ENCODE assay signal across 10 cellular contexts in the genomic region with DNA sequence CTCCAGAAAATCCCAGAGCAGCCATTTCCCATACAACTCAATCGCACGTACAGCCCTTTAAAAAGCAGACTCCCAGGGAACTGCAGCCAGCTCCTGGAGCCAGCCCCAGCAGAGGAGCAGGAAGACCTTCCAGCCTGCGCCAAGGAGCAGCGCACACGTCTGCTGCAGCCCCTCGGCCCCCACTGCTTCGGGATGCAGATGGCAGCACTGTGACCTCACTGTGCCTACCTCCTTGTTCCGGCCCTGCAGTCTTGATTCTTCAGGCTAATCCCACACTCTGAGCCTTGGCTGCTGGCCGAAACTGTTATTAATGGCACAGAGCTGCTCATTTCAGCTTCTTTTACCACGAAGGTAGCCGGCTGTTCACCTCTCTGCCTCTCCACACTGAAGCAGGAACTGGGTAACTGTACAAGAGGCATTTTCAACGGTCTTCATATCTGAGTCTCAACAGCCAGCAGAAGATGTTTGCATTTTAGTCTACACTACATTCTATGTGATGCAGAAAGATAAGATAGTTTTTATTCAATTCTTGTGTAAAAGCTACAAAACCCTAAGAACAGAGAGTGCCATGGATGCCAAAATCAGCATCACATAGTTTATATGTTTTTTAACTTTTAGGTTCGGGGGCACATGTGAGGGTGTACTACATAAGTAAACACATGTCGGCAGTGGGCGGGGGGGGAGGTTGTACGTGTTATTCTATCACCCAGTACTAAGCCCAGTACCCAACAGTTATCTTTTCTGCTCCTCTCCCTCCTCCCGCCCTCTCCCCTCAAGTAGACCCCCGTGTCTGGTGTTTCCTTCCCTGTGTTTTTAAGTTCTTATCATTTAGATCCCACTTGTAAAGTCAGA.
DNase-seq lines count a peak whose midpoint lies in the region; ATAC-seq and TF ChIP-seq lines count a peak whose summit lies in the region.
"Had no signal": no experiment of that assay in that cellular context is flagged by ENCODE, and none has a peak within 500 bp of the region (broad histone marks: within the 10 kb centered on the region; RNA-seq: fewer than 3 reads in every experiment).

No MANE protein-coding gene starts in this region.

- H2AK9ac ChIP-seq in IMR-90 (replicated peaks; ENCODE audit: low read depth, low read length, poor library complexity), result peak overlapping the region; percentile 53

- H3K4me1 ChIP-seq in IMR-90 (ENCODE audit: control insufficient read depth, insufficient read depth, low read length), result peaks cover 35% of the 10 kb centered on the region

- no peak overlapping the region for H2AK5ac ChIP-seq in IMR-90 (ENCODE audit: low read depth, low read length)

- BruUV-seq in IMR-90 (replicated peaks; lab: Mats Ljungman, UMichigan), result no TSS peak
- BruUV-seq in Calu3 (replicated peaks; lab: Mats Ljungman, UMichigan), result no TSS peak

- H2BK120ac ChIP-seq in IMR-90 (ENCODE audit: low read depth, low read length), result no peak overlapping the region

- TF ChIP-seq POLR2A in IMR-90 (IDR thresholded peaks at IDR 0.05; ENCODE audit: low read depth, low read length), result no peak

- H3K27me3 Mint-ChIP-seq in activated naive CD8-positive, alpha-beta T cell, result no peaks in the 10 kb centered on the region
- H3K27me3 Mint-ChIP-seq in mesothelial cell of epicardium (ENCODE audit: low read depth), result no peaks in the 10 kb centered on the region
- no peaks in the 10 kb centered on the region for H3K27me3 Mint-ChIP-seq in Calu3 (ENCODE audit: unreplicated experiment)

- in situ Hi-C loops in IMR-90 (cut with MboI; ENCODE audit: low sequenced_read_pairs), result no loop called here

- H2BK15ac ChIP-seq in IMR-90 (ENCODE audit: low read depth, low read length), result no peak overlapping the region

- H3K4ac ChIP-seq in IMR-90 (ENCODE audit: low read depth, low read length), result no peak overlapping the region

- peaks cover 2% of the 10 kb centered on the region for H3K36me3 Mint-ChIP-seq in activated naive CD8-positive, alpha-beta T cell
- no peaks in the 10 kb centered on the region for H3K36me3 Mint-ChIP-seq in mesothelial cell of epicardium
- peaks cover 85% of the 10 kb centered on the region for H3K36me3 Mint-ChIP-seq in Calu3 (ENCODE audit: insufficient read depth, unreplicated experiment)

- no peak overlapping the region for H2BK5ac ChIP-seq in IMR-90 (ENCODE audit: low read depth, low read length, poor library complexity, severe bottlenecking)

- H2BK20ac ChIP-seq in IMR-90 (ENCODE audit: low read depth, low read length), result no peak overlapping the region

- peaks cover 16 to 89% of the 10 kb centered on the region in 2 experiments; a peak in 3 of 4 replicates for H3K79me1 ChIP-seq in IMR-90 (ENCODE audit: low read depth in 1 of 2, low read length in 2 of 2)

- intact Hi-C loops in IMR-90 (cut with micrococcal nuclease), result no loop called here
- intact Hi-C loops in Calu3 (cut with micrococcal nuclease; ENCODE audit: unreplicated experiment), result no loop called here

- H4K20me1 ChIP-seq in IMR-90 (ENCODE audit: insufficient read depth, low read length), result peaks cover 97% of the 10 kb centered on the region

- peak overlapping the region in 1 of 2 experiments; percentile 44; a peak in 2 of 4 replicates for H4K8ac ChIP-seq in IMR-90 (ENCODE audit: low read depth in 2 of 2, low read length in 2 of 2)

- no peak overlapping the region for H2AFZ ChIP-seq in IMR-90 (replicated peaks; ENCODE audit: low read length, poor library complexity)

- no peak overlapping the region for H3K14ac ChIP-seq in IMR-90 (replicated peaks; ENCODE audit: low read depth, low read length)

- no peak overlapping the region for H3K23ac ChIP-seq in IMR-90 (ENCODE audit: low read depth, low read length)

- H3K9me3 Mint-ChIP-seq in activated naive CD8-positive, alpha-beta T cell (ENCODE audit: low read depth), result no peaks in the 10 kb centered on the region
- H3K9me3 Mint-ChIP-seq in mesothelial cell of epicardium, result no peaks in the 10 kb centered on the region
- H3K9me3 Mint-ChIP-seq in Calu3 (ENCODE audit: low read depth, unreplicated experiment), result no peaks in the 10 kb centered on the region

- H3K9me1 ChIP-seq in IMR-90 (ENCODE audit: insufficient read depth, low read length), result peaks cover 71% of the 10 kb centered on the region

- POLR2A ChIA-PET in IMR-90 (lab: Charles Lee; ENCODE audit: unreplicated experiment), result interaction anchor here (0.5 kb wide), 1 partner anchor 269 kb away, joined by 4 read pairs; no protein-coding TSS in a partner anchor

- no peak overlapping the region for H4K5ac ChIP-seq in IMR-90 (ENCODE audit: low read depth, low read length)

- no peak overlapping the region for H3K9ac ChIP-seq in IMR-90 (ENCODE audit: low read depth, low read length)

- H3K27ac ChIP-seq in C4-2B (peak overlapping the region; percentile 89), IMR-90 (ENCODE audit: insufficient read depth, low read length) (no peak overlapping the region)

- CTCF ChIA-PET in IMR-90 (lab: Yijun Ruan, JAX), result no interaction called here
- CTCF ChIA-PET in Calu3 (lab: Charles Lee), result no interaction called here

- H3K4me3 Mint-ChIP-seq in activated naive CD8-positive, alpha-beta T cell, result peak overlapping the region; percentile 79
- H3K4me3 Mint-ChIP-seq in mesothelial cell of epicardium (peak overlapping the region; percentile 4), Calu3 (ENCODE audit: low read depth, unreplicated experiment) (no peak overlapping the region)

- H3K27ac Mint-ChIP-seq in activated naive CD8-positive, alpha-beta T cell, result peak overlapping the region; percentile 77
- H3K27ac Mint-ChIP-seq in mesothelial cell of epicardium (peak overlapping the region; percentile 72), Calu3 (ENCODE audit: unreplicated experiment) (no peak overlapping the region)

- H3K4me1 Mint-ChIP-seq in activated naive CD8-positive, alpha-beta T cell (ENCODE audit: low read depth), result peaks cover 93% of the 10 kb centered on the region
- H3K4me1 Mint-ChIP-seq in mesothelial cell of epicardium (peaks cover 56% of the 10 kb centered on the region), Calu3 (ENCODE audit: low read depth, unreplicated experiment) (peaks cover 70% of the 10 kb centered on the region)

- dilution Hi-C loops in IMR-90 (cut with HindIII; ENCODE audit: low sequenced_read_pairs, unreplicated experiment), result no loop called here

- no peak overlapping the region for H3K18ac ChIP-seq in IMR-90 (ENCODE audit: low read depth, low read length)

- TF ChIP-seq CTCF in C4-2B (conservative IDR thresholded peaks at IDR 0.05), result no peak
- TF ChIP-seq CTCF in IMR-90 (conservative IDR thresholded peaks at IDR 0.05; ENCODE audit: low read depth, low read length), result no peak
- TF ChIP-seq CTCF in mesothelial cell of epicardium (IDR thresholded peaks at IDR 0.05; ENCODE audit: unreplicated experiment), result no peak
- no peak for TF ChIP-seq CTCF in Calu3 (IDR thresholded peaks at IDR 0.05; ENCODE audit: unreplicated experiment)

- no peak overlapping the region for H3K56ac ChIP-seq in IMR-90 (ENCODE audit: extremely low read depth, insufficient read depth, low read length)

- no peaks in the 10 kb centered on the region for H3K9me3 ChIP-seq in IMR-90 (ENCODE audit: control insufficient read depth, insufficient read depth, low read length)

- ATAC-seq in IMR-90 (ENCODE audit: low read depth), result no peak; the same call in 1 of the 2 replicates
- ATAC-seq in HG03342 (IDR thresholded peaks at IDR 0.05; ENCODE audit: unreplicated experiment), result no peak

- peaks cover 2% of the 10 kb centered on the region for H3K36me3 ChIP-seq in IMR-90 (ENCODE audit: control insufficient read depth, insufficient read depth, low read length)

- no peak for TF ChIP-seq RAD21 in IMR-90 (IDR thresholded peaks at IDR 0.05; ENCODE audit: low read length)

- no peaks in the 10 kb centered on the region for H3K27me3 ChIP-seq in IMR-90 (ENCODE audit: control insufficient read depth, insufficient read depth, low read length)

- DNase-seq in IMR-90 (no peak), mesothelial cell of epicardium (ENCODE audit: low spot score in 2 of 2, unreplicated experiment in 2 of 2) (no peak), Calu3 (no peak), NCI-H2171 treated with DMSO at 0.1 percent for 48 hours (lab: John Stamatoyannopoulos, UW) (no peak)
- no peak for DNase-seq in activated CD8-positive, alpha-beta memory T cell treated with anti-CD3 and anti-CD28 coated beads for 24 hours
- DNase-seq: cortex of kidney, DMS153 had no signal

- 62% methylated on average over 2 of the region's 18 CpGs; no CpG with 5 or more reads in 1 of the 2 experiments for WGBS in IMR-90 (ENCODE audit: extremely low coverage in 2 of 2, insufficient read length in 1 of 2), 2 experiments

- no peak overlapping the region for H4K91ac ChIP-seq in IMR-90 (ENCODE audit: insufficient read depth, low read depth, low read length)

- no peak overlapping the region for H3K4me3 ChIP-seq in IMR-90 (ENCODE audit: insufficient read depth, low read depth, low read length)

- H3K4me2 ChIP-seq in IMR-90 (ENCODE audit: low read depth, low read length), result no peak overlapping the region; the same call in 1 of the 2 replicates

TF ChIP-seq in IMR-90, 13 proteins besides CTCF, POLR2A, EP300 and RAD21:
- TF ChIP-seq CHD1 (IDR thresholded peaks at IDR 0.05; ENCODE audit: low read depth, low read length) (no peak), MXI1 (IDR thresholded peaks at IDR 0.05; ENCODE audit: borderline replicate concordance, low read depth, low read length) (no peak), SMC3 (IDR thresholded peaks at IDR 0.05; ENCODE audit: low read depth, low read length) (no peak), RCOR1 (IDR thresholded peaks at IDR 0.05; ENCODE audit: insufficient replicate concordance, low read length) (no peak), NFE2L2 (IDR thresholded peaks at IDR 0.05; ENCODE audit: low read depth, low read length) (no peak), FOS (IDR thresholded peaks at IDR 0.05; ENCODE audit: low read depth, low read length) (no peak), MAFK (IDR thresholded peaks at IDR 0.05; ENCODE audit: low read depth, low read length) (no peak), RFX5 (IDR thresholded peaks at IDR 0.05; ENCODE audit: low read depth, low read length) (no peak)
- TF ChIP-seq, protein P1, sequence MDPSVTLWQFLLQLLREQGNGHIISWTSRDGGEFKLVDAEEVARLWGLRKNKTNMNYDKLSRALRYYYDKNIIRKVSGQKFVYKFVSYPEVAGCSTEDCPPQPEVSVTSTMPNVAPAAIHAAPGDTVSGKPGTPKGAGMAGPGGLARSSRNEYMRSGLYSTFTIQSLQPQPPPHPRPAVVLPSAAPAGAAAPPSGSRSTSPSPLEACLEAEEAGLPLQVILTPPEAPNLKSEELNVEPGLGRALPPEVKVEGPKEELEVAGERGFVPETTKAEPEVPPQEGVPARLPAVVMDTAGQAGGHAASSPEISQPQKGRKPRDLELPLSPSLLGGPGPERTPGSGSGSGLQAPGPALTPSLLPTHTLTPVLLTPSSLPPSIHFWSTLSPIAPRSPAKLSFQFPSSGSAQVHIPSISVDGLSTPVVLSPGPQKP (IDR thresholded peaks at IDR 0.05; ENCODE audit: borderline replicate concordance, low read depth, low read length), result no peak
